ENCODE assay signal across 2 cellular contexts in genomic region chr15:60766391-60767128, GRCh38.
TF ChIP-seq lines count a peak whose summit lies in the region.

No MANE protein-coding gene starts in this region.

TF ChIP-seq in SK-N-SH treated with all-trans-retinoic acid at 6 μM for 48 hours, 23 proteins besides CTCF, POLR2A, EP300 and RAD21 (continued from another document):
- TF ChIP-seq TCF4 (CRISPR knock-in tag; IDR thresholded peaks at IDR 0.05; ENCODE audit: borderline replicate concordance): no peak
- no peak for TF ChIP-seq OSR1 (CRISPR knock-in tag; IDR thresholded peaks at IDR 0.05)
- TF ChIP-seq ESRRG (CRISPR knock-in tag; IDR thresholded peaks at IDR 0.05): no peak
- no peak for TF ChIP-seq SNAI2 (CRISPR knock-in tag; IDR thresholded peaks at IDR 0.05)
- TF ChIP-seq, protein P1, sequence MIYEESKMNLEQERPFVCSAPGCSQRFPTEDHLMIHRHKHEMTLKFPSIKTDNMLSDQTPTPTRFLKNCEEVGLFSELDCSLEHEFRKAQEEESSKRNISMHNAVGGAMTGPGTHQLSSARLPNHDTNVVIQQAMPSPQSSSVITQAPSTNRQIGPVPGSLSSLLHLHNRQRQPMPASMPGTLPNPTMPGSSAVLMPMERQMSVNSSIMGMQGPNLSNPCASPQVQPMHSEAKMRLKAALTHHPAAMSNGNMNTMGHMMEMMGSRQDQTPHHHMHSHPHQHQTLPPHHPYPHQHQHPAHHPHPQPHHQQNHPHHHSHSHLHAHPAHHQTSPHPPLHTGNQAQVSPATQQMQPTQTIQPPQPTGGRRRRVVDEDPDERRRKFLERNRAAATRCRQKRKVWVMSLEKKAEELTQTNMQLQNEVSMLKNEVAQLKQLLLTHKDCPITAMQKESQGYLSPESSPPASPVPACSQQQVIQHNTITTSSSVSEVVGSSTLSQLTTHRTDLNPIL (CRISPR knock-in tag; IDR thresholded peaks at IDR 0.05; ENCODE audit: low read depth): no peak
- no peak for TF ChIP-seq ZNF8 (CRISPR knock-in tag; IDR thresholded peaks at IDR 0.05)
- TF ChIP-seq ISL1 (CRISPR knock-in tag; IDR thresholded peaks at IDR 0.05): no peak
- TF ChIP-seq ZNF70 (CRISPR knock-in tag; IDR thresholded peaks at IDR 0.05): no peak
- TF ChIP-seq ARNTL (CRISPR knock-in tag; IDR thresholded peaks at IDR 0.05; ENCODE audit: borderline replicate concordance, low read depth): no peak
- TF ChIP-seq, protein P2, sequence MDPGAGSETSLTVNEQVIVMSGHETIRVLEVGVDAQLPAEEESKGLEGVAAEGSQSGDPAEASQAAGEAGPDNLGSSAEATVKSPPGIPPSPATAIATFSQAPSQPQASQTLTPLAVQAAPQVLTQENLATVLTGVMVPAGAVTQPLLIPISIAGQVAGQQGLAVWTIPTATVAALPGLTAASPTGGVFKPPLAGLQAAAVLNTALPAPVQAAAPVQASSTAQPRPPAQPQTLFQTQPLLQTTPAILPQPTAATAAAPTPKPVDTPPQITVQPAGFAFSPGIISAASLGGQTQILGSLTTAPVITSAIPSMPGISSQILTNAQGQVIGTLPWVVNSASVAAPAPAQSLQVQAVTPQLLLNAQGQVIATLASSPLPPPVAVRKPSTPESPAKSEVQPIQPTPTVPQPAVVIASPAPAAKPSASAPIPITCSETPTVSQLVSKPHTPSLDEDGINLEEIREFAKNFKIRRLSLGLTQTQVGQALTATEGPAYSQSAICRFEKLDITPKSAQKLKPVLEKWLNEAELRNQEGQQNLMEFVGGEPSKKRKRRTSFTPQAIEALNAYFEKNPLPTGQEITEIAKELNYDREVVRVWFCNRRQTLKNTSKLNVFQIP (CRISPR knock-in tag; IDR thresholded peaks at IDR 0.05; ENCODE audit: borderline replicate concordance, low read depth): no peak
- TF ChIP-seq CSDC2 (CRISPR knock-in tag; IDR thresholded peaks at IDR 0.05): no peak
- TF ChIP-seq BACH2 (CRISPR knock-in tag; IDR thresholded peaks at IDR 0.05; ENCODE audit: borderline replicate concordance): no peak
- TF ChIP-seq, protein P3, sequence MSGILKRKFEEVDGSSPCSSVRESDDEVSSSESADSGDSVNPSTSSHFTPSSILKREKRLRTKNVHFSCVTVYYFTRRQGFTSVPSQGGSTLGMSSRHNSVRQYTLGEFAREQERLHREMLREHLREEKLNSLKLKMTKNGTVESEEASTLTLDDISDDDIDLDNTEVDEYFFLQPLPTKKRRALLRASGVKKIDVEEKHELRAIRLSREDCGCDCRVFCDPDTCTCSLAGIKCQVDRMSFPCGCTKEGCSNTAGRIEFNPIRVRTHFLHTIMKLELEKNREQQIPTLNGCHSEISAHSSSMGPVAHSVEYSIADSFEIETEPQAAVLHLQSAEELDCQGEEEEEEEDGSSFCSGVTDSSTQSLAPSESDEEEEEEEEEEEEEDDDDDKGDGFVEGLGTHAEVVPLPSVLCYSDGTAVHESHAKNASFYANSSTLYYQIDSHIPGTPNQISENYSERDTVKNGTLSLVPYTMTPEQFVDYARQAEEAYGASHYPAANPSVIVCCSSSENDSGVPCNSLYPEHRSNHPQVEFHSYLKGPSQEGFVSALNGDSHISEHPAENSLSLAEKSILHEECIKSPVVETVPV (CRISPR knock-in tag; IDR thresholded peaks at IDR 0.05): no peak
TF ChIP-seq in SK-N-SH treated with all-trans-retinoic acid at 6 μM for 48 hours: peak in this region for 0.

TF ChIP-seq in WTC11, 78 proteins besides CTCF, POLR2A, EP300 and RAD21 (continued from another document):
- TF ChIP-seq, protein P4, sequence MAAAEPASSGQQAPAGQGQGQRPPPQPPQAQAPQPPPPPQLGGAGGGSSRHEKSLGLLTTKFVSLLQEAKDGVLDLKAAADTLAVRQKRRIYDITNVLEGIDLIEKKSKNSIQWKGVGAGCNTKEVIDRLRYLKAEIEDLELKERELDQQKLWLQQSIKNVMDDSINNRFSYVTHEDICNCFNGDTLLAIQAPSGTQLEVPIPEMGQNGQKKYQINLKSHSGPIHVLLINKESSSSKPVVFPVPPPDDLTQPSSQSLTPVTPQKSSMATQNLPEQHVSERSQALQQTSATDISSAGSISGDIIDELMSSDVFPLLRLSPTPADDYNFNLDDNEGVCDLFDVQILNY (CRISPR knock-in tag; IDR thresholded peaks at IDR 0.05): no peak
- TF ChIP-seq ETV6 (CRISPR knock-in tag; IDR thresholded peaks at IDR 0.05): no peak
- no peak for TF ChIP-seq FOXJ3 (CRISPR knock-in tag; IDR thresholded peaks at IDR 0.05; ENCODE audit: borderline replicate concordance)
- no peak for TF ChIP-seq GRHL2 (CRISPR knock-in tag; IDR thresholded peaks at IDR 0.05; ENCODE audit: insufficient replicate concordance, severe bottlenecking)
- TF ChIP-seq ZNF138 (CRISPR knock-in tag; conservative IDR thresholded peaks at IDR 0.05): no peak
- TF ChIP-seq ZNF281 (CRISPR knock-in tag; IDR thresholded peaks at IDR 0.05): no peak
- no peak for TF ChIP-seq CDX4 (CRISPR knock-in tag; IDR thresholded peaks at IDR 0.05; ENCODE audit: borderline replicate concordance)
- no peak for TF ChIP-seq ZNF512 (CRISPR knock-in tag; IDR thresholded peaks at IDR 0.05; ENCODE audit: borderline replicate concordance)
- no peak for TF ChIP-seq SOX15 (CRISPR knock-in tag; IDR thresholded peaks at IDR 0.05)
- no peak for TF ChIP-seq ZNF423 (CRISPR knock-in tag; IDR thresholded peaks at IDR 0.05)
- no peak for TF ChIP-seq E2F1 (CRISPR knock-in tag; IDR thresholded peaks at IDR 0.05)
- TF ChIP-seq ZNF232 (CRISPR knock-in tag; IDR thresholded peaks at IDR 0.05): no peak
- TF ChIP-seq CBFB (CRISPR knock-in tag; IDR thresholded peaks at IDR 0.05; ENCODE audit: low read depth): no peak
- no peak for TF ChIP-seq MLX (CRISPR knock-in tag; IDR thresholded peaks at IDR 0.05)
- TF ChIP-seq RELA (CRISPR knock-in tag; IDR thresholded peaks at IDR 0.05; ENCODE audit: borderline replicate concordance): no peak
TF ChIP-seq in WTC11: peak in this region for 0.
